8 cellular contexts compared by ENCODE assay signal in genomic region chr12:122835693-122836026, GRCh38. TPM values are rescaled to one million over a fixed set of nuclear protein-coding genes. Genes with fewer than 3 reads are reported as not detected.
A peak's percentile ranks its signal among the peaks of the same experiment; 100 is the strongest.
DNase-seq lines count a peak whose midpoint lies in the region; ATAC-seq and TF ChIP-seq lines count a peak whose summit lies in the region.

No MANE protein-coding gene starts in this region.

- CTCF ChIA-PET in BJ (lab: Yijun Ruan, JAX): interaction anchor here (1.0 kb wide), 1 partner anchor 398 kb away, joined by 3 read pairs; no protein-coding TSS in a partner anchor

- no peak for TF ChIP-seq CTCF in BJ (IDR thresholded peaks at IDR 0.05; ENCODE audit: insufficient read depth, low read depth, low read length)

- peak; percentile 39 for ATAC-seq in GM21526 (IDR thresholded peaks at IDR 0.05; ENCODE audit: low FRiP score, unreplicated experiment)
- no peak for ATAC-seq in GM21367 (IDR thresholded peaks at IDR 0.05; ENCODE audit: unreplicated experiment)
- no peak for ATAC-seq in HG03135 (IDR thresholded peaks at IDR 0.05; ENCODE audit: unreplicated experiment)

- H3K27me3 ChIP-seq in BJ (ENCODE audit: control insufficient read depth, insufficient read depth, low read length) (no peaks in the 10 kb centered on the region), endocrine pancreas (ENCODE audit: control insufficient read depth, insufficient read depth, low read length) (no peaks in the 10 kb centered on the region), muscle layer of colon (ENCODE audit: control insufficient read depth in 1 of 2, insufficient read depth in 2 of 2, low read length in 2 of 2) (peaks cover 0 to 9% of the 10 kb centered on the region in 2 donors)

- H3K9me3 ChIP-seq in endocrine pancreas (ENCODE audit: control insufficient read depth, low read length) (no peaks in the 10 kb centered on the region), muscle layer of colon (ENCODE audit: low read length) (no peaks in the 10 kb centered on the region)

- H3K36me3 ChIP-seq in BJ (ENCODE audit: control insufficient read depth, insufficient read depth, low read length) (no peaks in the 10 kb centered on the region), endocrine pancreas (ENCODE audit: control insufficient read depth, insufficient read depth, low read length) (no peaks in the 10 kb centered on the region), muscle layer of colon (ENCODE audit: insufficient read depth, low read length) (no peaks in the 10 kb centered on the region)

- H3K9ac ChIP-seq in endocrine pancreas (ENCODE audit: control insufficient read depth, insufficient read depth, low read length) (peak overlapping the region; percentile 69), muscle layer of colon (ENCODE audit: low read length) (no peak overlapping the region)

- no peak for DNase-seq in BJ (ENCODE audit: low read depth)
- DNase-seq in RPMI8226: peak; percentile 61
- DNase-seq in NCI-H2196 (lab: John Stamatoyannopoulos, UW; ENCODE audit: unreplicated experiment): no peak

- H3K4me1 ChIP-seq in endocrine pancreas (ENCODE audit: control insufficient read depth, insufficient read depth, low read length) (peaks cover 11% of the 10 kb centered on the region), muscle layer of colon (ENCODE audit: insufficient read depth, low read length) (peaks cover 8% of the 10 kb centered on the region)

- no peak overlapping the region for H3K27ac ChIP-seq in muscle layer of colon (ENCODE audit: low read depth, low read length)

- H3K4me3 ChIP-seq in BJ (ENCODE audit: low read depth, low read length): peak overlapping the region; percentile 68
- H3K4me3 ChIP-seq in endocrine pancreas (ENCODE audit: control insufficient read depth, insufficient read depth, low read length): no peak overlapping the region
- peak overlapping the region; percentile 12 to 66 for H3K4me3 ChIP-seq in muscle layer of colon (ENCODE audit: low read depth in 1 of 2, low read length in 2 of 2)

- POLR2A ChIA-PET in BJ (lab: Charles Lee): no interaction called here

RNA-seq across cellular contexts. Expression of gene HIP1R, which starts 0.4 kb away (rescaled TPM):
- 5.7 and 12.8 TPM in 2 replicates for polyA plus RNA-seq in BJ (2011; rRNA removed)
- polyA minus RNA-seq in BJ (2011; rRNA and poly(A)+ RNA removed): 8.9 and 9.4 TPM in 2 replicates
